Comparison of ENCODE assay signal across 9 cellular contexts in genomic region chr1:20731057-20731991, GRCh38. TPM values are rescaled to one million over a fixed set of nuclear protein-coding genes. Genes with fewer than 3 reads are reported as not detected.
A peak's percentile ranks its signal among the peaks of the same experiment; 100 is the strongest.
DNase-seq lines count a peak whose midpoint lies in the region; TF ChIP-seq lines count a peak whose summit lies in the region.
"Had no signal": no experiment of that assay in that cellular context is flagged by ENCODE, and none has a peak within 500 bp of the region (broad histone marks: within the 10 kb centered on the region; RNA-seq: fewer than 3 reads in every experiment).

No MANE protein-coding gene starts in this region.

- H4K20me1 ChIP-seq in PC-9 (ENCODE audit: insufficient read depth) (no peaks in the 10 kb centered on the region), fibroblast of lung (ENCODE audit: control insufficient read depth, extremely low read depth, insufficient read depth, low read length) (no peaks in the 10 kb centered on the region)

- H3K36me3 ChIP-seq in PC-9 (ENCODE audit: low read depth) (no peaks in the 10 kb centered on the region), fibroblast of lung (ENCODE audit: control insufficient read depth, insufficient read depth, low read length) (peaks cover 1% of the 10 kb centered on the region)

- peak overlapping the region; percentile 60 for H3K4me3 Mint-ChIP-seq in activated naive CD4-positive, alpha-beta T cell treated with anti-CD3 and anti-CD28 coated beads, Interleukin-2, amount 10 ng/mL, durations not matched to agents 7 days and 5 days

- H3K4me1 ChIP-seq in PC-9 (replicated peaks; ENCODE audit: insufficient read depth) (peaks cover 12% of the 10 kb centered on the region), fibroblast of lung (ENCODE audit: control insufficient read depth, extremely low read depth, insufficient read depth, low read length) (peaks cover 15% of the 10 kb centered on the region)

- no peaks in the 10 kb centered on the region for H3K9me3 Mint-ChIP-seq in activated naive CD4-positive, alpha-beta T cell treated with anti-CD3 and anti-CD28 coated beads, Interleukin-2, amount 10 ng/mL, durations not matched to agents 7 days and 5 days

- H2AFZ ChIP-seq in PC-9 (no peak overlapping the region), fibroblast of lung (ENCODE audit: low read length) (peak overlapping the region; percentile 27)

- peaks cover 15% of the 10 kb centered on the region for H3F3A ChIP-seq in PC-9 (ENCODE audit: insufficient read depth, low read depth)

- H3K27ac Mint-ChIP-seq in activated naive CD4-positive, alpha-beta T cell treated with anti-CD3 and anti-CD28 coated beads, Interleukin-2, amount 10 ng/mL, durations not matched to agents 7 days and 5 days: no peak overlapping the region

- TF ChIP-seq CTCF in PC-9 (conservative IDR thresholded peaks at IDR 0.05) (no peak), fibroblast of lung (conservative IDR thresholded peaks at IDR 0.05 in 1 of 2, IDR thresholded peaks at IDR 0.05 in 1 of 2; ENCODE audit: low read depth in 1 of 2, low read length in 2 of 2) (no peak), retinal pigment epithelial cell (conservative IDR thresholded peaks at IDR 0.05; ENCODE audit: low read depth, low read length) (no peak)

- peaks cover 7% of the 10 kb centered on the region for H3K36me3 Mint-ChIP-seq in activated naive CD4-positive, alpha-beta T cell treated with anti-CD3 and anti-CD28 coated beads, Interleukin-2, amount 10 ng/mL, durations not matched to agents 7 days and 5 days

- H3K4me2 ChIP-seq in PC-9 (peak overlapping the region; percentile 88), fibroblast of lung (ENCODE audit: extremely low read depth, insufficient read depth, low read length) (peak overlapping the region; percentile 97)

- CTCF ChIA-PET in activated naive CD4-positive, alpha-beta T cell treated with anti-CD3 and anti-CD28 coated beads, Interleukin-2, amount 10 ng/mL, durations not matched to agents 7 days and 5 days (lab: Charles Lee): interaction anchor here (1.6 kb wide), 1 partner anchor 35 kb away, joined by 4 read pairs; no protein-coding TSS in a partner anchor
- CTCF ChIA-PET in PC-9 (lab: Charles Lee): interaction anchor here (0.6 to 0.7 kb wide), 2 partner anchors 56 to 107 kb away, joined by 5 to 6 read pairs; partner anchors contain the start of gene HP1BP3

- H3K27ac ChIP-seq in PC-9 (no peak overlapping the region), fibroblast of lung (ENCODE audit: insufficient read depth, low read length) (peak overlapping the region; percentile 94)

- no peaks in the 10 kb centered on the region for H3K79me2 ChIP-seq in PC-9 (ENCODE audit: low read depth)
- H3K79me2 ChIP-seq in fibroblast of lung (ENCODE audit: control insufficient read depth, insufficient read depth, low read length): no peaks in the 10 kb centered on the region

- peak overlapping the region; percentile 81 for H3K9ac ChIP-seq in fibroblast of lung (ENCODE audit: insufficient read depth, low read length)

- no TSS peak for BruUV-seq in PC-9 (replicated peaks; lab: Mats Ljungman, UMichigan)

- no peaks in the 10 kb centered on the region for H3K9me2 ChIP-seq in PC-9 (ENCODE audit: insufficient read depth)

- H3K27me3 ChIP-seq in PC-9 (ENCODE audit: insufficient read depth, low read depth) (no peaks in the 10 kb centered on the region), fibroblast of lung (ENCODE audit: control insufficient read depth, insufficient read depth, low read length) (no peaks in the 10 kb centered on the region)

- H3K27me3 Mint-ChIP-seq in activated naive CD4-positive, alpha-beta T cell treated with anti-CD3 and anti-CD28 coated beads, Interleukin-2, amount 10 ng/mL, durations not matched to agents 7 days and 5 days: peaks cover 63% of the 10 kb centered on the region

- intact Hi-C loops in PC-9 (cut with micrococcal nuclease; ENCODE audit: unreplicated experiment): loop anchor here (5.0 kb wide), 2 partner anchors 34 to 209 kb away; no protein-coding TSS in a partner anchor

- no peaks in the 10 kb centered on the region for H3K9me3 ChIP-seq in PC-9 (ENCODE audit: insufficient read depth, low read depth)
- H3K9me3 ChIP-seq in fibroblast of lung (ENCODE audit: control insufficient read depth, insufficient read depth, low read depth, low read length): no peaks in the 10 kb centered on the region

- POLR2A ChIA-PET in PC-9 (lab: Charles Lee; ENCODE audit: unreplicated experiment): no interaction called here

- peaks cover 21% of the 10 kb centered on the region for H3K4me1 Mint-ChIP-seq in activated naive CD4-positive, alpha-beta T cell treated with anti-CD3 and anti-CD28 coated beads, Interleukin-2, amount 10 ng/mL, durations not matched to agents 7 days and 5 days

- H3K4me3 ChIP-seq in PC-9 (peak overlapping the region; percentile 58; the same call in 1 of the 2 replicates), fibroblast of lung (replicated peaks in 1 of 4; ENCODE audit: control extremely low read depth in 1 of 4, insufficient read depth in 1 of 4, low read depth in 3 of 4, low read length in 4 of 4) (peak overlapping the region in 3 of 4 experiments; percentile 48 to 66 (median 51)), retinal pigment epithelial cell (ENCODE audit: low read length) (peak overlapping the region; percentile 56)

- no peak for DNase-seq in activated naive CD4-positive, alpha-beta T cell treated with anti-CD3 and anti-CD28 coated beads, Interleukin-2, amount 10 ng/mL, durations not matched to agents 7 days and 5 days
- no peak for DNase-seq in activated naive CD4-positive, alpha-beta T cell treated with anti-CD3 and anti-CD28 coated beads, Interleukin-2, amount 50 U/mL, for 16 hours
- DNase-seq in PC-9 (no peak), fibroblast of lung (ENCODE audit: low read depth in 2 of 2) (no peak), retinal pigment epithelial cell (ENCODE audit: low read depth) (no peak), medulla oblongata (ENCODE audit: extremely low spot score) (no peak), cortex of kidney (lab: John Stamatoyannopoulos, UW) (no peak), NCI-H2107 (lab: John Stamatoyannopoulos, UW) (no peak)

RNA-seq across cellular contexts. Expression of gene SH2D5, which starts 1.2 kb away (rescaled TPM):
- total RNA-seq in PC-9 (2021): 1.1 and 1.5 TPM in 2 replicates
- 2.3 and 5.0 TPM in 2 replicates for total RNA-seq in fibroblast of lung
- 3.6 and 7.3 TPM in 2 replicates for polyA plus RNA-seq in fibroblast of lung
- 5.2 and 11.8 TPM in 2 replicates for polyA plus RNA-seq in fibroblast of lung (2012)
- polyA minus RNA-seq in fibroblast of lung (ENCODE audit: low replicate concordance): 5.1 and 13.1 TPM in 2 replicates
- total RNA-seq: subcutaneous adipose tissue had no signal

RNA-seq across cellular contexts. Expression of gene KIF17, which starts 13.5 kb away (rescaled TPM):
- total RNA-seq in PC-9 (2021) (1.2 and 1.7 TPM in 2 replicates), fibroblast of lung (1.3 and 1.8 TPM in 2 replicates)
- 1.4 and 3.0 TPM in 2 replicates for polyA plus RNA-seq in fibroblast of lung
- 1.2 and 4.0 TPM in 2 replicates for polyA plus RNA-seq in fibroblast of lung (2012)
- 3.0 and 4.2 TPM in 2 replicates for polyA minus RNA-seq in fibroblast of lung (ENCODE audit: low replicate concordance)

RNA-seq across cellular contexts. Expression of gene HP1BP3, which starts 55.8 kb away (rescaled TPM):
- total RNA-seq in PC-9 (2021) (251 and 271 TPM in 2 replicates), fibroblast of lung (254 and 255 TPM in 2 replicates)
- 200 and 201 TPM in 2 replicates for polyA plus RNA-seq in fibroblast of lung
- 105 and 126 TPM in 2 replicates for polyA plus RNA-seq in fibroblast of lung (2012)
- 23.1 and 32.4 TPM in 2 replicates for polyA minus RNA-seq in fibroblast of lung (ENCODE audit: low replicate concordance)
